Comparison of ENCODE assay signal across 17 cellular contexts in genomic region chr1:154840557-154841176, GRCh38. TPM values are rescaled to one million over a fixed set of nuclear protein-coding genes. Genes with fewer than 3 reads are reported as not detected.
DNase-seq lines count a peak whose midpoint lies in the region; ATAC-seq and TF ChIP-seq lines count a peak whose summit lies in the region.
"Had no signal": no experiment of that assay in that cellular context is flagged by ENCODE, and none has a peak within 500 bp of the region (broad histone marks: within the 10 kb centered on the region; RNA-seq: fewer than 3 reads in every experiment).

No MANE protein-coding gene starts in this region.

- no peaks in the 10 kb centered on the region for H3K9me3 ChIP-seq in left ventricle myocardium inferior (replicated peaks)
- H3K9me3 ChIP-seq: thoracic aorta had no signal

- H3K4me3 Mint-ChIP-seq in brain (peak overlapping the region; percentile 18 to 75 (median 32)), mesothelial cell of epicardium (no peak overlapping the region)
- no peak overlapping the region for H3K4me3 Mint-ChIP-seq in activated CD8-positive, alpha-beta T cell treated with anti-CD3 and anti-CD28 coated beads for 36 hours
- H3K4me3 Mint-ChIP-seq: activated CD8-positive, alpha-beta T cell treated with anti-CD3 and anti-CD28 coated beads, Interleukin-2, amount 10 ng/mL, durations not matched to agents 7 days and 5 days; activated naive CD8-positive, alpha-beta T cell; IgD-negative memory B cell; T-helper 1 cell treated with Interleukin-12 subunit alpha and Interleukin-12 subunit beta and Interleukin-4 antibody, amounts not matched to agents 30 μg/mL and 1 μg/mL, for 36 hours had no signal

- peaks cover 81% of the 10 kb centered on the region for H3K4me1 ChIP-seq in left ventricle myocardium inferior

- no peaks in the 10 kb centered on the region for H3K36me3 ChIP-seq in left ventricle myocardium inferior
- H3K36me3 ChIP-seq: thoracic aorta had no signal

- no peaks in the 10 kb centered on the region for H3K27me3 ChIP-seq in left ventricle myocardium inferior (ENCODE audit: low read depth)

- H3K4me1 Mint-ChIP-seq in brain (peaks cover 98% of the 10 kb centered on the region), mesothelial cell of epicardium (peaks cover 24% of the 10 kb centered on the region)
- H3K4me1 Mint-ChIP-seq in activated CD8-positive, alpha-beta T cell treated with anti-CD3 and anti-CD28 coated beads for 36 hours (ENCODE audit: low read depth), result no peaks in the 10 kb centered on the region

- POLR2A ChIA-PET in activated CD8-positive, alpha-beta T cell treated with anti-CD3 and anti-CD28 coated beads for 36 hours (lab: Charles Lee), result interaction anchor here (1.3 kb wide), 1 partner anchor 9 kb away, joined by 4 read pairs; no protein-coding TSS in a partner anchor

- intact Hi-C loops in left ventricle myocardium inferior (cut with micrococcal nuclease) (no loop called here), left cardiac atrium (cut with DNase I) (no loop called here)
- intact Hi-C loops in activated CD8-positive, alpha-beta T cell treated with anti-CD3 and anti-CD28 coated beads for 36 hours (cut with micrococcal nuclease), result no loop called here

- DNase-seq in left ventricle myocardium inferior (no peak), left cardiac atrium (no peak), mesothelial cell of epicardium (ENCODE audit: low spot score in 2 of 2, unreplicated experiment in 2 of 2) (no peak)
- DNase-seq in activated effector memory CD4-positive, alpha-beta T cell treated with anti-CD3 and anti-CD28 coated beads, Interleukin-2, amount 50 U/mL, for 16 hours, result no peak
- no peak for DNase-seq in activated CD8-positive, alpha-beta T cell treated with anti-CD3 and anti-CD28 coated beads for 36 hours
- DNase-seq: activated CD8-positive, alpha-beta T cell treated with anti-CD3 and anti-CD28 coated beads, Interleukin-2, amount 10 ng/mL, durations not matched to agents 7 days and 5 days; head of caudate nucleus; NCI-H2029 treated with DMSO at 0.1 percent for 48 hours; retina had no signal

- H3K36me3 Mint-ChIP-seq in brain (no peaks in the 10 kb centered on the region), mesothelial cell of epicardium (no peaks in the 10 kb centered on the region)
- no peaks in the 10 kb centered on the region for H3K36me3 Mint-ChIP-seq in activated CD8-positive, alpha-beta T cell treated with anti-CD3 and anti-CD28 coated beads for 36 hours (ENCODE audit: low read depth)
- H3K36me3 Mint-ChIP-seq: activated naive CD8-positive, alpha-beta T cell; IgD-negative memory B cell had no signal

- no peak for ATAC-seq in left cardiac atrium
- ATAC-seq in HG03159 (IDR thresholded peaks at IDR 0.05; ENCODE audit: unreplicated experiment), result no peak
- ATAC-seq in HG03139 (IDR thresholded peaks at IDR 0.05; ENCODE audit: unreplicated experiment), result no peak
- ATAC-seq in activated CD8-positive, alpha-beta T cell treated with anti-CD3 and anti-CD28 coated beads for 36 hours, result no peak
- ATAC-seq: activated CD8-positive, alpha-beta T cell treated with anti-CD3 and anti-CD28 coated beads, Interleukin-2, amount 10 ng/mL, durations not matched to agents 7 days and 5 days had no signal

- no peaks in the 10 kb centered on the region for H3K9me3 Mint-ChIP-seq in brain
- no peaks in the 10 kb centered on the region for H3K9me3 Mint-ChIP-seq in mesothelial cell of epicardium
- no peaks in the 10 kb centered on the region for H3K9me3 Mint-ChIP-seq in activated CD8-positive, alpha-beta T cell treated with anti-CD3 and anti-CD28 coated beads for 36 hours
- H3K9me3 Mint-ChIP-seq: IgD-negative memory B cell; T-helper 1 cell treated with Interleukin-12 subunit alpha and Interleukin-12 subunit beta and Interleukin-4 antibody, amounts not matched to agents 30 μg/mL and 1 μg/mL, for 36 hours had no signal

- H3K27ac Mint-ChIP-seq in brain (peak overlapping the region; percentile 77 to 98 (median 97)), mesothelial cell of epicardium (peak overlapping the region; percentile 91)
- no peak overlapping the region for H3K27ac Mint-ChIP-seq in activated CD8-positive, alpha-beta T cell treated with anti-CD3 and anti-CD28 coated beads for 36 hours
- H3K27ac Mint-ChIP-seq: activated CD8-positive, alpha-beta T cell treated with anti-CD3 and anti-CD28 coated beads, Interleukin-2, amount 10 ng/mL, durations not matched to agents 7 days and 5 days; activated naive CD8-positive, alpha-beta T cell; IgD-negative memory B cell; T-helper 1 cell treated with Interleukin-12 subunit alpha and Interleukin-12 subunit beta and Interleukin-4 antibody, amounts not matched to agents 30 μg/mL and 1 μg/mL, for 36 hours had no signal

- no peak overlapping the region for H3K4me3 ChIP-seq in left ventricle myocardium inferior
- H3K4me3 ChIP-seq: lung, thoracic aorta had no signal

- H3K27me3 Mint-ChIP-seq in brain (no peaks in the 10 kb centered on the region), mesothelial cell of epicardium (ENCODE audit: low read depth) (peaks cover 13% of the 10 kb centered on the region)
- no peaks in the 10 kb centered on the region for H3K27me3 Mint-ChIP-seq in activated CD8-positive, alpha-beta T cell treated with anti-CD3 and anti-CD28 coated beads for 36 hours
- H3K27me3 Mint-ChIP-seq: activated naive CD8-positive, alpha-beta T cell had no signal

- TF ChIP-seq CTCF in left ventricle myocardium inferior (IDR thresholded peaks at IDR 0.05; ENCODE audit: borderline replicate concordance) (no peak), brain (conservative IDR thresholded peaks at IDR 0.05) (no peak), mesothelial cell of epicardium (IDR thresholded peaks at IDR 0.05; ENCODE audit: unreplicated experiment) (no peak)
- no peak for TF ChIP-seq CTCF in activated CD8-positive, alpha-beta T cell treated with anti-CD3 and anti-CD28 coated beads for 36 hours (IDR thresholded peaks at IDR 0.05)

- H3K27ac ChIP-seq in left ventricle myocardium inferior (replicated peaks), result peak overlapping the region; percentile 50
- H3K27ac ChIP-seq: thoracic aorta had no signal

- CTCF ChIA-PET in activated CD8-positive, alpha-beta T cell treated with anti-CD3 and anti-CD28 coated beads for 36 hours (lab: Charles Lee), result interaction anchor here (0.5 kb wide), 1 partner anchor 230 kb away, joined by 4 read pairs; no protein-coding TSS in a partner anchor

RNA-seq across cellular contexts. Expression of gene KCNN3, which starts 29.4 kb away (rescaled TPM):
- total RNA-seq in left ventricle myocardium inferior, result 4.8 TPM
- total RNA-seq in left cardiac atrium, result 1 to 10 TPM; 3.2 to 4.6 TPM
- 5.1 TPM for polyA plus RNA-seq in brain (ENCODE audit: insufficient read depth, low read depth, low replicate concordance)
- 1.2 to 1.5 TPM (median 1.3 TPM) in 3 replicates for total RNA-seq in mesothelial cell of epicardium
- total RNA-seq in activated CD8-positive, alpha-beta T cell treated with anti-CD3 and anti-CD28 coated beads for 36 hours, result under 1 TPM in 1 of 2 experiments, not detected in 1; 0.11 TPM
- total RNA-seq: activated CD8-positive, alpha-beta T cell treated with anti-CD3 and anti-CD28 coated beads, Interleukin-2, amount 10 ng/mL, durations not matched to agents 7 days and 5 days had no signal

Comparison
In these comparisons a context has a peak if more than half of its experiments do, and no peak if none do; other contexts are left out.
1. H3K4me3 Mint-ChIP-seq: peak in brain (5 of 5); none in mesothelial cell of epicardium (single experiment) and activated CD8-positive, alpha-beta T cell treated with anti-CD3 and anti-CD28 coated beads for 36 hours (single experiment).